ENCODE assay signal across 8 cellular contexts in the genomic region with DNA sequence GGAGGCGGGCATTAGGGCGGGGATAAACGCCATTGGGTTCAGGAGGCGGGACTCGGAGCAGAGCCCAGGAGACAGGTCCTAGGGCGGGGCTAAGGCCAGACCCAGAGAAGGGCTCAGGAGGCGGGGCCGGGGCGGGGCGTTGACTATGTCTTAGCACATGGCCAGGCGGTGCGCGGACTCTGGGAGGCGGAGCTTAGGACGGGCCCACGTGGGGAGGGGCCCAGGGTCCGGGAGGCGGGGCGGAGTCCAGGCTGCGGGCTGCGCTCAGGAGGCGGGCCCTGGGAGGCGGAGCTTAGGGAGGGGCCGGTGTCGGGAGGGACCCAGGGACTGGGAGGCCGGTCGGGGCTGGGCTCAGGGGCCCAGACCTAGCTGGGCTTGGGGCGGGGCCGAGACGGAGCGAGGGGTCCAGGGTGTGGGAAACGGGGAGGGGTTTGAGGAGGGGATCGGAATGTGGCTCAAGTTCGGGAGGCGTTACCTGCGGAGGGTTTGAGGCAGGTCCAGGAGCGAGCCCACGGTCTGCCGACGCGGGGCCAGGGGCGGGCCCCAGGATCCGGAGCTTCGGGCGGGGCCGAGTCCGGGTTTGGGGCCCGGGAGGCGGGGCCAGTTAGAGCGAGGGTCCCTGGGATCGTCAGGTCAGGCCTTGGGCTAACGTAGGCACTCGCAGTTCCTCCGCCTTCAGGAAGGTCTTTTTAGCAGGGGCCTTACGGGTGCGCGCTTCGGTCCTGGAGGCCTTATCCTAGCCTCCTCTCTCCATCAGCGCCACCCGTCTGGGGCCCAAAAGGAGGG. TPM values are rescaled to one million over a fixed set of nuclear protein-coding genes. Genes with fewer than 3 reads are reported as not detected.
DNase-seq lines count a peak whose midpoint lies in the region; TF ChIP-seq lines count a peak whose summit lies in the region.
"Not testable (repeated sequence)": the region's sequence is repeated elsewhere in the genome, so short reads cannot be mapped to it uniquely, and the experiment has no call there.

No MANE protein-coding gene starts in this region.

- DNase-seq in DMS 273 (lab: John Stamatoyannopoulos, UW; ENCODE audit: unreplicated experiment) (peak; percentile 99), H4 (ENCODE audit: low spot score) (peak; percentile 88), M059J (ENCODE audit: low read depth) (peak; percentile 94), activated T-helper 1 cell treated with Interleukin-2 at 50 U/mL for 16 hours (ENCODE audit: low read depth) (peak; percentile 98), esophagus muscularis mucosa (ENCODE audit: extremely low spot score) (peak; percentile 99)
- DNase-seq in RWPE1 (ENCODE audit: low spot score) = not testable (repeated sequence)
- peak; percentile 99 for DNase-seq in stimulated activated CD8-positive, alpha-beta memory T cell treated with anti-CD3 and anti-CD28 coated beads, Interleukin-4, amount 100 ng/mL, for 1 hour (ENCODE audit: low read depth in 2 of 2, low spot score in 1 of 2)

- POLR2A ChIA-PET in RWPE1 (lab: Yijun Ruan, JAX; ENCODE audit: low non-redundant PET) = not testable (repeated sequence)

- peak overlapping the region; percentile 81 for H3K27ac ChIP-seq in RWPE1
- H3K27ac ChIP-seq in esophagus muscularis mucosa (replicated peaks in 1 of 4) = peak overlapping the region; percentile 85 to 93 (median 92)
- not testable (repeated sequence) for H3K27ac ChIP-seq in muscle layer of duodenum (ENCODE audit: low read length)

- not testable (repeated sequence) for H3K36me3 ChIP-seq in esophagus muscularis mucosa; muscle layer of duodenum (ENCODE audit: control insufficient read depth in 1 of 2, insufficient read depth in 2 of 2, low read length in 2 of 2)

- not testable (repeated sequence) for TF ChIP-seq CTCF in RWPE1 (conservative IDR thresholded peaks at IDR 0.05; ENCODE audit: low read depth); esophagus muscularis mucosa (IDR thresholded peaks at IDR 0.05)

- CTCF ChIA-PET in RWPE1 (lab: Yijun Ruan, JAX) = not testable (repeated sequence)

- H3K9me3 ChIP-seq in esophagus muscularis mucosa; muscle layer of duodenum (ENCODE audit: control insufficient read depth in 1 of 2, low read length in 2 of 2): not testable (repeated sequence)

- not testable (repeated sequence) for TF ChIP-seq POLR2A in esophagus muscularis mucosa (IDR thresholded peaks at IDR 0.05; ENCODE audit: low read depth)

- 0% methylated on average over 18 of the region's 60 CpGs for WGBS in esophagus muscularis mucosa

- intact Hi-C loops in esophagus muscularis mucosa (cut with DNase I) = not testable (repeated sequence)

- peak overlapping the region; percentile 65 to 92 (median 83) for H3K4me3 ChIP-seq in esophagus muscularis mucosa
- H3K4me3 ChIP-seq in muscle layer of duodenum (ENCODE audit: low read depth in 1 of 2, low read length in 2 of 2) = peak overlapping the region; percentile 59 to 60

- H3K4me1 ChIP-seq in esophagus muscularis mucosa = peaks cover 9 to 21% (median 19%) of the 10 kb centered on the region in 4 donors
- H3K4me1 ChIP-seq in muscle layer of duodenum (ENCODE audit: control insufficient read depth in 1 of 2, insufficient read depth in 2 of 2, low read length in 2 of 2) = not testable (repeated sequence)

- not testable (repeated sequence) for TF ChIP-seq EP300 in esophagus muscularis mucosa (IDR thresholded peaks at IDR 0.05)

- H3K27me3 ChIP-seq in esophagus muscularis mucosa; muscle layer of duodenum (ENCODE audit: low read depth, low read length): not testable (repeated sequence)

RNA-seq across cellular contexts. Expression of a gene that starts 30.4 kb away (rescaled TPM):
- total RNA-seq in H4 (2014; rRNA removed; shearing (Covaris generic)) = not detected in 2 replicates
- total RNA-seq in M059J (2014; rRNA removed; shearing (Covaris generic)) = not detected in 2 replicates
- total RNA-seq in esophagus muscularis mucosa = 1 to 10 TPM in 1 of 4 donors, not detected in 3; 1.3 TPM
